In genomic region chr13:40503966-40504591, GRCh38 we compare ENCODE assay signal across 1 cellular context.
TF ChIP-seq lines count a peak whose summit lies in the region.

No MANE protein-coding gene starts in this region.

TF ChIP-seq in HepG2, 621 proteins besides CTCF, POLR2A, EP300 and RAD21 (continued from another document and continues in another):
- TF ChIP-seq ZNF710 (CRISPR knock-in tag; IDR thresholded peaks at IDR 0.05; ENCODE audit: borderline replicate concordance) (peak; percentile 53; the same call in 1 of the 2 replicates), NFKBIZ (CRISPR knock-in tag; IDR thresholded peaks at IDR 0.05) (peak; percentile 38; the same call in 1 of the 2 replicates), ZFX (CRISPR knock-in tag; IDR thresholded peaks at IDR 0.05; ENCODE audit: low read depth) (peak; percentile 45; the same call in 1 of the 2 replicates), TAF1 (CRISPR knock-in tag; IDR thresholded peaks at IDR 0.05) (peak; percentile 38; the same call in 1 of the 2 replicates), FOSL1 (CRISPR knock-in tag; IDR thresholded peaks at IDR 0.05; ENCODE audit: borderline replicate concordance) (peak; percentile 88), ZBTB7B (CRISPR knock-in tag; IDR thresholded peaks at IDR 0.05) (no peak), ZNF609 (CRISPR knock-in tag; IDR thresholded peaks at IDR 0.05; ENCODE audit: borderline replicate concordance) (0 out of 2 replicates have a peak, but pooled peaks have one; percentile 39), PAF1 (CRISPR knock-in tag; IDR thresholded peaks at IDR 0.05) (no peak), ZNF629 (CRISPR knock-in tag; conservative IDR thresholded peaks at IDR 0.05) (no peak), FOXK2 (IDR thresholded peaks at IDR 0.05) (peak; percentile 89), TEAD3 (CRISPR knock-in tag; optimal IDR thresholded peaks at IDR 0.05; ENCODE audit: borderline replicate concordance) (peak; percentile 97), FOXK1 (CRISPR knock-in tag; IDR thresholded peaks at IDR 0.05; ENCODE audit: borderline replicate concordance, low read depth) (peak; percentile 48; the same call in 1 of the 2 replicates), JUND (CRISPR knock-in tag; IDR thresholded peaks at IDR 0.05) (peak; percentile 74; the same call in 1 of the 2 replicates), REPIN1 (CRISPR knock-in tag; IDR thresholded peaks at IDR 0.05; ENCODE audit: borderline replicate concordance, low read depth) (0 out of 2 replicates have a peak, but pooled peaks have one; percentile 73), TARDBP (CRISPR knock-in tag; IDR thresholded peaks at IDR 0.05) (peak; percentile 38), CSRNP1 (CRISPR knock-in tag; IDR thresholded peaks at IDR 0.05) (0 out of 2 replicates have a peak, but pooled peaks have one; percentile 32), FOXP1 (IDR thresholded peaks at IDR 0.05) (peak; percentile 84), FOXP1 (CRISPR knock-in tag; IDR thresholded peaks at IDR 0.05) (peak; percentile 77), SOX6 (IDR thresholded peaks at IDR 0.05) (no peak), SOX6 (CRISPR knock-in tag; IDR thresholded peaks at IDR 0.05) (peak; percentile 93), STAT5B (CRISPR knock-in tag; IDR thresholded peaks at IDR 0.05) (no peak)
- TF ChIP-seq, protein P1, sequence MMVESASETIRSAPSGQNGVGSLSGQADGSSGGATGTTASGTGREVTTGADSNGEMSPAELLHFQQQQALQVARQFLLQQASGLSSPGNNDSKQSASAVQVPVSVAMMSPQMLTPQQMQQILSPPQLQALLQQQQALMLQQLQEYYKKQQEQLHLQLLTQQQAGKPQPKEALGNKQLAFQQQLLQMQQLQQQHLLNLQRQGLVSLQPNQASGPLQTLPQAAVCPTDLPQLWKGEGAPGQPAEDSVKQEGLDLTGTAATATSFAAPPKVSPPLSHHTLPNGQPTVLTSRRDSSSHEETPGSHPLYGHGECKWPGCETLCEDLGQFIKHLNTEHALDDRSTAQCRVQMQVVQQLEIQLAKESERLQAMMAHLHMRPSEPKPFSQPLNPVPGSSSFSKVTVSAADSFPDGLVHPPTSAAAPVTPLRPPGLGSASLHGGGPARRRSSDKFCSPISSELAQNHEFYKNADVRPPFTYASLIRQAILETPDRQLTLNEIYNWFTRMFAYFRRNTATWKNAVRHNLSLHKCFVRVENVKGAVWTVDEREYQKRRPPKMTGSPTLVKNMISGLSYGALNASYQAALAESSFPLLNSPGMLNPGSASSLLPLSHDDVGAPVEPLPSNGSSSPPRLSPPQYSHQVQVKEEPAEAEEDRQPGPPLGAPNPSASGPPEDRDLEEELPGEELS (CRISPR knock-in tag; IDR thresholded peaks at IDR 0.05): peak; percentile 57; the same call in 1 of the 2 replicates
- TF ChIP-seq, protein P2, sequence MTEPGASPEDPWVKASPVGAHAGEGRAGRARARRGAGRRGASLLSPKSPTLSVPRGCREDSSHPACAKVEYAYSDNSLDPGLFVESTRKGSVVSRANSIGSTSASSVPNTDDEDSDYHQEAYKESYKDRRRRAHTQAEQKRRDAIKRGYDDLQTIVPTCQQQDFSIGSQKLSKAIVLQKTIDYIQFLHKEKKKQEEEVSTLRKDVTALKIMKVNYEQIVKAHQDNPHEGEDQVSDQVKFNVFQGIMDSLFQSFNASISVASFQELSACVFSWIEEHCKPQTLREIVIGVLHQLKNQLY (CRISPR knock-in tag; IDR thresholded peaks at IDR 0.05): 0 out of 2 replicates have a peak, but pooled peaks have one; percentile 39
- TF ChIP-seq, protein P3, sequence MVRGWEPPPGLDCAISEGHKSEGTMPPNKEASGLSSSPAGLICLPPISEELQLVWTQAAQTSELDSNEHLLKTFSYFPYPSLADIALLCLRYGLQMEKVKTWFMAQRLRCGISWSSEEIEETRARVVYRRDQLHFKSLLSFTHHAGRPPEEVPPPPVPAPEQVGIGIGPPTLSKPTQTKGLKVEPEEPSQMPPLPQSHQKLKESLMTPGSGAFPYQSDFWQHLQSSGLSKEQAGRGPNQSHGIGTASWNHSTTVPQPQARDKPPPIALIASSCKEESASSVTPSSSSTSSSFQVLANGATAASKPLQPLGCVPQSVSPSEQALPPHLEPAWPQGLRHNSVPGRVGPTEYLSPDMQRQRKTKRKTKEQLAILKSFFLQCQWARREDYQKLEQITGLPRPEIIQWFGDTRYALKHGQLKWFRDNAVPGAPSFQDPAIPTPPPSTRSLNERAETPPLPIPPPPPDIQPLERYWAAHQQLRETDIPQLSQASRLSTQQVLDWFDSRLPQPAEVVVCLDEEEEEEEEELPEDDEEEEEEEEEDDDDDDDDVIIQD (CRISPR knock-in tag; IDR thresholded peaks at IDR 0.05; ENCODE audit: low read depth): 0 out of 2 replicates have a peak, but pooled peaks have one; percentile 78
- TF ChIP-seq, protein P4, sequence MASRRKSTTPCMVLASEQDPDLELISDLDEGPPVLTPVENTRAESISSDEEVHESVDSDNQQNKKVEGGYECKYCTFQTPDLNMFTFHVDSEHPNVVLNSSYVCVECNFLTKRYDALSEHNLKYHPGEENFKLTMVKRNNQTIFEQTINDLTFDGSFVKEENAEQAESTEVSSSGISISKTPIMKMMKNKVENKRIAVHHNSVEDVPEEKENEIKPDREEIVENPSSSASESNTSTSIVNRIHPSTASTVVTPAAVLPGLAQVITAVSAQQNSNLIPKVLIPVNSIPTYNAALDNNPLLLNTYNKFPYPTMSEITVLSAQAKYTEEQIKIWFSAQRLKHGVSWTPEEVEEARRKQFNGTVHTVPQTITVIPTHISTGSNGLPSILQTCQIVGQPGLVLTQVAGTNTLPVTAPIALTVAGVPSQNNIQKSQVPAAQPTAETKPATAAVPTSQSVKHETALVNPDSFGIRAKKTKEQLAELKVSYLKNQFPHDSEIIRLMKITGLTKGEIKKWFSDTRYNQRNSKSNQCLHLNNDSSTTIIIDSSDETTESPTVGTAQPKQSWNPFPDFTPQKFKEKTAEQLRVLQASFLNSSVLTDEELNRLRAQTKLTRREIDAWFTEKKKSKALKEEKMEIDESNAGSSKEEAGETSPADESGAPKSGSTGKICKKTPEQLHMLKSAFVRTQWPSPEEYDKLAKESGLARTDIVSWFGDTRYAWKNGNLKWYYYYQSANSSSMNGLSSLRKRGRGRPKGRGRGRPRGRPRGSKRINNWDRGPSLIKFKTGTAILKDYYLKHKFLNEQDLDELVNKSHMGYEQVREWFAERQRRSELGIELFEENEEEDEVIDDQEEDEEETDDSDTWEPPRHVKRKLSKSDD (CRISPR knock-in tag; IDR thresholded peaks at IDR 0.05; ENCODE audit: low read depth): peak; percentile 68; the same call in 1 of the 2 replicates
- TF ChIP-seq, protein P5, sequence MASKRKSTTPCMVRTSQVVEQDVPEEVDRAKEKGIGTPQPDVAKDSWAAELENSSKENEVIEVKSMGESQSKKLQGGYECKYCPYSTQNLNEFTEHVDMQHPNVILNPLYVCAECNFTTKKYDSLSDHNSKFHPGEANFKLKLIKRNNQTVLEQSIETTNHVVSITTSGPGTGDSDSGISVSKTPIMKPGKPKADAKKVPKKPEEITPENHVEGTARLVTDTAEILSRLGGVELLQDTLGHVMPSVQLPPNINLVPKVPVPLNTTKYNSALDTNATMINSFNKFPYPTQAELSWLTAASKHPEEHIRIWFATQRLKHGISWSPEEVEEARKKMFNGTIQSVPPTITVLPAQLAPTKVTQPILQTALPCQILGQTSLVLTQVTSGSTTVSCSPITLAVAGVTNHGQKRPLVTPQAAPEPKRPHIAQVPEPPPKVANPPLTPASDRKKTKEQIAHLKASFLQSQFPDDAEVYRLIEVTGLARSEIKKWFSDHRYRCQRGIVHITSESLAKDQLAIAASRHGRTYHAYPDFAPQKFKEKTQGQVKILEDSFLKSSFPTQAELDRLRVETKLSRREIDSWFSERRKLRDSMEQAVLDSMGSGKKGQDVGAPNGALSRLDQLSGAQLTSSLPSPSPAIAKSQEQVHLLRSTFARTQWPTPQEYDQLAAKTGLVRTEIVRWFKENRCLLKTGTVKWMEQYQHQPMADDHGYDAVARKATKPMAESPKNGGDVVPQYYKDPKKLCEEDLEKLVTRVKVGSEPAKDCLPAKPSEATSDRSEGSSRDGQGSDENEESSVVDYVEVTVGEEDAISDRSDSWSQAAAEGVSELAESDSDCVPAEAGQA (IDR thresholded peaks at IDR 0.05; ENCODE audit: low read depth): no peak
- TF ChIP-seq, protein P5 (CRISPR knock-in tag; IDR thresholded peaks at IDR 0.05; ENCODE audit: borderline replicate concordance): no peak
- TF ChIP-seq, protein P6, sequence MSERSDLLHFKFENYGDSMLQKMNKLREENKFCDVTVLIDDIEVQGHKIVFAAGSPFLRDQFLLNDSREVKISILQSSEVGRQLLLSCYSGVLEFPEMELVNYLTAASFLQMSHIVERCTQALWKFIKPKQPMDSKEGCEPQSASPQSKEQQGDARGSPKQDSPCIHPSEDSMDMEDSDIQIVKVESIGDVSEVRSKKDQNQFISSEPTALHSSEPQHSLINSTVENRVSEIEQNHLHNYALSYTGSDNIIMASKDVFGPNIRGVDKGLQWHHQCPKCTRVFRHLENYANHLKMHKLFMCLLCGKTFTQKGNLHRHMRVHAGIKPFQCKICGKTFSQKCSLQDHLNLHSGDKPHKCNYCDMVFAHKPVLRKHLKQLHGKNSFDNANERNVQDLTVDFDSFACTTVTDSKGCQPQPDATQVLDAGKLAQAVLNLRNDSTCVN (CRISPR knock-in tag; IDR thresholded peaks at IDR 0.05; ENCODE audit: borderline replicate concordance): peak; percentile 90
